13 cellular contexts compared by ENCODE assay signal in genomic region chr1:27787895-27788294, GRCh38.
DNase-seq lines count a peak whose midpoint lies in the region; ATAC-seq and TF ChIP-seq lines count a peak whose summit lies in the region.
"Had no signal": no experiment of that assay in that cellular context is flagged by ENCODE, and none has a peak within 500 bp of the region (broad histone marks: within the 10 kb centered on the region; RNA-seq: fewer than 3 reads in every experiment).

No MANE protein-coding gene starts in this region.

- no peak for TF ChIP-seq CTCF in fibroblast of mammary gland (conservative IDR thresholded peaks at IDR 0.05; ENCODE audit: control insufficient read depth, insufficient read depth, low read depth, low read length)

- ATAC-seq in GM18519 (IDR thresholded peaks at IDR 0.05; ENCODE audit: low FRiP score, unreplicated experiment) = no peak

- H3K4me3 ChIP-seq in fibroblast of mammary gland (ENCODE audit: control insufficient read depth, low read depth, low read length) = no peak overlapping the region

- DNase-seq in EH (ENCODE audit: low read depth) (peak; percentile 24), OCI-M1 (lab: John Stamatoyannopoulos, UW) (peak; percentile 37), fibroblast of mammary gland (ENCODE audit: low read depth) (peak; percentile 64), pons (ENCODE audit: low spot score) (peak; percentile 63), HuH-7 (ENCODE audit: low spot score) (no peak), NOMO-1 treated with dmso at 0.1 percent for 144 hours (lab: John Stamatoyannopoulos, UW; ENCODE audit: unreplicated experiment) (no peak), amygdala (lab: John Stamatoyannopoulos, UW) (no peak)
- DNase-seq: activated CD4-positive, alpha-beta T cell treated with anti-CD3 and anti-CD28 coated beads, Interleukin-2, amount 50 U/mL, for 48 hours; activated naive CD4-positive, alpha-beta T cell treated with Interleukin-2 at 50 U/mL for 16 hours; Caco-2; NCI-H2081 treated with DMSO at 0.1 percent for 48 hours; T-helper 1 cell had no signal

Comparison
In these comparisons a context has a peak if more than half of its experiments do, and no peak if none do; other contexts are left out.
1. DNase-seq: peak in EH (single experiment), OCI-M1 (single experiment), fibroblast of mammary gland (single experiment) and pons (single experiment); none in HuH-7 (single experiment), NOMO-1 treated with dmso at 0.1 percent for 144 hours (single experiment) and amygdala (0 of 56).